In genomic region chr6:125729983-125730382, GRCh38 we compare ENCODE assay signal across 31 cellular contexts. TPM values are rescaled to one million over a fixed set of nuclear protein-coding genes. Genes with fewer than 3 reads are reported as not detected.
"Had no signal": no experiment of that assay in that cellular context is flagged by ENCODE, and none has a peak within 500 bp of the region (broad histone marks: within the 10 kb centered on the region; RNA-seq: fewer than 3 reads in every experiment).

No MANE protein-coding gene starts in this region.

- DNase-seq: activated CD4-positive, alpha-beta memory T cell treated with anti-CD3 and anti-CD28 coated beads, Interleukin-2, amount 10 ng/mL, durations not matched to agents 7 days and 5 days; activated CD4-positive, alpha-beta T cell treated with anti-CD3 and anti-CD28 coated beads for 1 hour; activated CD4-positive, alpha-beta T cell treated with anti-CD3 and anti-CD28 coated beads for 36 hours; activated CD4-positive, alpha-beta T cell treated with anti-CD3 and anti-CD28 coated beads for 48 hours; activated CD4-positive, alpha-beta T cell treated with anti-CD3 and anti-CD28 coated beads, Interleukin-2, amount 10 ng/mL, durations not matched to agents 7 days and 5 days; activated CD4-positive, alpha-beta T cell treated with anti-CD3 and anti-CD28 coated beads, Interleukin-2, amount 50 U/mL, for 48 hours; activated CD4-positive, CD25-positive, alpha-beta regulatory T cell; activated CD8-positive, alpha-beta memory T cell treated with anti-CD3 and anti-CD28 coated beads for 24 hours; activated CD8-positive, alpha-beta memory T cell treated with anti-CD3 and anti-CD28 coated beads, Interleukin-2, amount 10 ng/mL, durations not matched to agents 7 days and 5 days; activated CD8-positive, alpha-beta memory T cell treated with anti-CD3 and anti-CD28 coated beads, Interleukin-2, amount 50 U/mL, for 48 hours; activated CD8-positive, alpha-beta T cell treated with anti-CD3 and anti-CD28 coated beads, Interleukin-2, amount 10 ng/mL, durations not matched to agents 7 days and 5 days; activated effector memory CD4-positive, alpha-beta T cell treated with Interleukin-2 at 50 U/mL for 16 hours; activated gamma-delta T cell; activated naive CD4-positive, alpha-beta T cell treated with anti-CD3 and anti-CD28 coated beads, Interleukin-2, amount 10 ng/mL, durations not matched to agents 7 days and 5 days; activated naive CD4-positive, alpha-beta T cell treated with Interleukin-2 at 50 U/mL for 16 hours; activated naive CD8-positive, alpha-beta T cell treated with anti-CD3 and anti-CD28 coated beads, Interleukin-2, amount 10 ng/mL, durations not matched to agents 7 days and 5 days; activated naive CD8-positive, alpha-beta T cell treated with anti-CD3 and anti-CD28 coated beads, Interleukin-2, amount 50 U/mL, for 24 hours; activated T-cell treated with anti-CD3 and anti-CD28 coated beads, Interleukin-2, amount 50 U/mL, for 24 hours; activated T-cell treated with anti-CD3 and anti-CD28 coated beads, Interleukin-2, amount 50 U/mL, for 48 hours; amygdala; anterior cingulate cortex; caudate nucleus; cerebellar nuclear complex; T-helper 2 cell; T-helper 9 cell had no signal

- H3K4me3 ChIP-seq: ascending aorta, cardiac muscle cell had no signal

- H3K27me3 ChIP-seq: ascending aorta, cardiac muscle cell had no signal

- H3K4me1 ChIP-seq: ascending aorta had no signal

- FAIRE-seq: bronchial epithelial cell, TTC549 had no signal

- H3K36me3 ChIP-seq: ascending aorta, cardiac muscle cell had no signal

- H3K27ac ChIP-seq: ascending aorta, cardiac muscle cell, VCaP had no signal

- H3K9me3 ChIP-seq: ascending aorta had no signal

RNA-seq across cellular contexts. Expression of gene HEY2, which starts 19.4 kb away (rescaled TPM):
- total RNA-seq: activated CD4-positive, alpha-beta memory T cell treated with anti-CD3 and anti-CD28 coated beads, Interleukin-2, amount 10 ng/mL, durations not matched to agents 7 days and 5 days; activated CD4-positive, alpha-beta T cell treated with anti-CD3 and anti-CD28 coated beads for 36 hours; activated CD4-positive, alpha-beta T cell treated with anti-CD3 and anti-CD28 coated beads, Interleukin-2, amount 10 ng/mL, durations not matched to agents 7 days and 5 days; activated CD8-positive, alpha-beta memory T cell treated with anti-CD3 and anti-CD28 coated beads, Interleukin-2, amount 10 ng/mL, durations not matched to agents 7 days and 5 days; activated CD8-positive, alpha-beta T cell treated with anti-CD3 and anti-CD28 coated beads, Interleukin-2, amount 10 ng/mL, durations not matched to agents 7 days and 5 days; activated T-helper 2 cell treated with anti-CD3 and anti-CD28 coated beads, Interferon-gamma antibody, Interleukin-2, Interleukin-4, amounts not matched to agents 10 μg/mL and 5 μg/mL and 100 μg/mL, durations not matched to agents 14 hours and 24 hours and 36 hours; bronchial epithelial cell had no signal
